ENCODE assay signal across 9 cellular contexts in genomic region chr22:19844423-19845368, GRCh38. TPM values are rescaled to one million over a fixed set of nuclear protein-coding genes. Genes with fewer than 3 reads are reported as not detected.
DNase-seq lines count a peak whose midpoint lies in the region; ATAC-seq and TF ChIP-seq lines count a peak whose summit lies in the region.
"Had no signal": no experiment of that assay in that cellular context is flagged by ENCODE, and none has a peak within 500 bp of the region (broad histone marks: within the 10 kb centered on the region; RNA-seq: fewer than 3 reads in every experiment).

No MANE protein-coding gene starts in this region.

- no TSS peak for BruUV-seq in A673 (replicated peaks; lab: Mats Ljungman, UMichigan)

- CTCF ChIA-PET in A673 (lab: Charles Lee): interaction anchor here (0.6 kb wide), 1 partner anchor 122 kb away, joined by 4 read pairs; no protein-coding TSS in a partner anchor

- in situ Hi-C loops in brain microvascular endothelial cell (cut with HindIII; ENCODE audit: low pct_ligation_motif_present, low sequenced_read_pairs): no loop called here

- H3K27me3 ChIP-seq in brain microvascular endothelial cell (replicated peaks) (no peaks in the 10 kb centered on the region), lower lobe of right lung (ENCODE audit: low read depth) (no peaks in the 10 kb centered on the region), A673 (replicated peaks; ENCODE audit: insufficient read depth, low read depth, low read length, poor library complexity) (no peaks in the 10 kb centered on the region)

- H3K9me3 ChIP-seq in lower lobe of right lung: no peaks in the 10 kb centered on the region
- no peaks in the 10 kb centered on the region for H3K9me3 ChIP-seq in A673 (ENCODE audit: low read depth, low read length, poor library complexity, severe bottlenecking)

- peak; percentile 36 for DNase-seq in stimulated activated CD4-positive, alpha-beta T cell treated with anti-CD3 and anti-CD28 coated beads, Interleukin-15, amount 100 ng/mL, for 24 hours
- DNase-seq in stimulated activated CD4-positive, alpha-beta T cell treated with anti-CD3 and anti-CD28 coated beads, Interleukin-4, amount 100 ng/mL, for 4 hours: no peak
- peak; percentile 33 for DNase-seq in brain microvascular endothelial cell
- peak; percentile 82 for DNase-seq in lower lobe of right lung
- DNase-seq in COLO668 (lab: John Stamatoyannopoulos, UW; ENCODE audit: unreplicated experiment): no peak
- DNase-seq in A673 (ENCODE audit: low spot score): no peak
- no peak for DNase-seq in NCI-H510A (lab: John Stamatoyannopoulos, UW)

- intact Hi-C loops in lower lobe of right lung (cut with DNase I): no loop called here
- intact Hi-C loops in A673 (cut with micrococcal nuclease; ENCODE audit: unreplicated experiment): no loop called here

- H3K36me3 ChIP-seq in brain microvascular endothelial cell (replicated peaks) (peaks cover 8% of the 10 kb centered on the region), lower lobe of right lung (no peaks in the 10 kb centered on the region), A673 (ENCODE audit: insufficient read depth, low read length, poor library complexity, severe bottlenecking) (peaks cover 5% of the 10 kb centered on the region)

- peak; percentile 18 for TF ChIP-seq CTCF in brain microvascular endothelial cell (IDR thresholded peaks at IDR 0.05; ENCODE audit: low read depth, low read length, missing control alignments)
- peak; percentile 30 for TF ChIP-seq CTCF in lower lobe of right lung (IDR thresholded peaks at IDR 0.05)
- TF ChIP-seq CTCF in A673 (conservative IDR thresholded peaks at IDR 0.05; ENCODE audit: low read depth, low read length): no peak

- POLR2A ChIA-PET in A673 (lab: Charles Lee; ENCODE audit: low non-redundant PET): no interaction called here

- H3K27ac ChIP-seq in brain microvascular endothelial cell (no peak overlapping the region), lower lobe of right lung (peak overlapping the region; percentile 81), A673 (ENCODE audit: low read depth, low read length, poor library complexity, severe bottlenecking) (no peak overlapping the region)
- H3K27ac ChIP-seq: SK-N-MC had no signal

- H3K4me3 ChIP-seq in brain microvascular endothelial cell (ENCODE audit: low read depth, low read length): no peak overlapping the region
- peak overlapping the region; percentile 23 for H3K4me3 ChIP-seq in lower lobe of right lung
- H3K4me3 ChIP-seq in A673 (ENCODE audit: low read depth, low read length, poor library complexity, severe bottlenecking): no peak overlapping the region
- H3K4me3 ChIP-seq: SK-N-MC had no signal

- peaks cover 47% of the 10 kb centered on the region for H3K4me1 ChIP-seq in lower lobe of right lung
- no peaks in the 10 kb centered on the region for H3K4me1 ChIP-seq in A673 (ENCODE audit: insufficient read depth, low read length, poor library complexity, severe bottlenecking)

- ATAC-seq in lower lobe of right lung: peak; percentile 65 to 74
- no peak for ATAC-seq in GM18511 (IDR thresholded peaks at IDR 0.05; ENCODE audit: unreplicated experiment)

RNA-seq across cellular contexts. Expression of gene GNB1L, which starts 10.0 kb away (rescaled TPM):
- total RNA-seq in lower lobe of right lung (6.0 TPM), A673 (2021) (17.8 and 17.9 TPM in 2 replicates)

RNA-seq across cellular contexts. Expression of gene RTL10, which starts 10.0 kb away (rescaled TPM):
- total RNA-seq in lower lobe of right lung (24.3 TPM), A673 (2021) (22.7 and 25.6 TPM in 2 replicates)

Comparison
In these comparisons a context has a peak if more than half of its experiments do, and no peak if none do; other contexts are left out.
1. DNase-seq: peak in stimulated activated CD4-positive, alpha-beta T cell treated with anti-CD3 and anti-CD28 coated beads, Interleukin-15, amount 100 ng/mL, for 24 hours (single experiment), brain microvascular endothelial cell (single experiment) and lower lobe of right lung (single experiment); none in stimulated activated CD4-positive, alpha-beta T cell treated with anti-CD3 and anti-CD28 coated beads, Interleukin-4, amount 100 ng/mL, for 4 hours (0 of 2), COLO668 (single experiment), A673 (single experiment) and NCI-H510A (single experiment).